In genomic region chr5:142426676-142427364, GRCh38 we compare ENCODE assay signal across 15 cellular contexts.
DNase-seq lines count a peak whose midpoint lies in the region; ATAC-seq, FAIRE-seq and TF ChIP-seq lines count a peak whose summit lies in the region.
"Had no signal": no experiment of that assay in that cellular context is flagged by ENCODE, and none has a peak within 500 bp of the region (broad histone marks: within the 10 kb centered on the region; RNA-seq: fewer than 3 reads in every experiment).

No MANE protein-coding gene starts in this region.

- peak overlapping the region; percentile 76 for H3K27ac Mint-ChIP-seq in activated CD4-positive, alpha-beta T cell treated with anti-CD3 and anti-CD28 coated beads, Interleukin-2, amount 10 ng/mL, durations not matched to agents 7 days and 5 days
- H3K27ac Mint-ChIP-seq in brain: peak overlapping the region in 3 of 5 experiments; percentile 35 to 62 (median 54)
- no peak overlapping the region for H3K27ac Mint-ChIP-seq in stimulated activated naive B cell treated with anti-CD40 and anti-IgM and Interleukin-4, amounts not matched to agents 10 μg/mL and 1 μg/mL and 100 μg/mL, for 72 hours

- H3K27me3 ChIP-seq in iPS-20b (ENCODE audit: insufficient read depth, low read length): no peaks in the 10 kb centered on the region
- H3K27me3 ChIP-seq: foreskin keratinocyte had no signal

- TF ChIP-seq CTCF in brain (conservative IDR thresholded peaks at IDR 0.05): no peak

- H3K9me3 ChIP-seq in iPS-20b (ENCODE audit: insufficient read depth, low read depth, low read length): no peaks in the 10 kb centered on the region
- H3K9me3 ChIP-seq: mucosa of descending colon had no signal

- H3K27me3 Mint-ChIP-seq in activated CD4-positive, alpha-beta T cell treated with anti-CD3 and anti-CD28 coated beads, Interleukin-2, amount 10 ng/mL, durations not matched to agents 7 days and 5 days: no peaks in the 10 kb centered on the region
- peaks cover 2% of the 10 kb centered on the region for H3K27me3 Mint-ChIP-seq in brain
- H3K27me3 Mint-ChIP-seq in stimulated activated naive B cell treated with anti-CD40 and anti-IgM and Interleukin-4, amounts not matched to agents 10 μg/mL and 1 μg/mL and 100 μg/mL, for 72 hours: peaks cover 0 to 5% of the 10 kb centered on the region in 2 donors

- peak overlapping the region; percentile 26; the same call in 1 of the 2 replicates for H3K9ac ChIP-seq in iPS-20b (ENCODE audit: low read depth, low read length)

- H3K36me3 Mint-ChIP-seq in activated CD4-positive, alpha-beta T cell treated with anti-CD3 and anti-CD28 coated beads, Interleukin-2, amount 10 ng/mL, durations not matched to agents 7 days and 5 days (ENCODE audit: low read depth): peaks cover 6% of the 10 kb centered on the region
- no peaks in the 10 kb centered on the region for H3K36me3 Mint-ChIP-seq in brain
- peaks cover 0 to 2% of the 10 kb centered on the region in 2 donors for H3K36me3 Mint-ChIP-seq in stimulated activated naive B cell treated with anti-CD40 and anti-IgM and Interleukin-4, amounts not matched to agents 10 μg/mL and 1 μg/mL and 100 μg/mL, for 72 hours

- H3K4me1 ChIP-seq in iPS-20b (ENCODE audit: insufficient read depth, low read length): peaks cover 13% of the 10 kb centered on the region

- H3K36me3 ChIP-seq in iPS-20b (ENCODE audit: insufficient read depth, low read depth, low read length): no peaks in the 10 kb centered on the region

- peaks cover 45% of the 10 kb centered on the region for H3K4me1 Mint-ChIP-seq in activated CD4-positive, alpha-beta T cell treated with anti-CD3 and anti-CD28 coated beads, Interleukin-2, amount 10 ng/mL, durations not matched to agents 7 days and 5 days
- H3K4me1 Mint-ChIP-seq in brain: peaks cover 20% of the 10 kb centered on the region
- peaks cover 22 to 33% of the 10 kb centered on the region in 2 donors for H3K4me1 Mint-ChIP-seq in stimulated activated naive B cell treated with anti-CD40 and anti-IgM and Interleukin-4, amounts not matched to agents 10 μg/mL and 1 μg/mL and 100 μg/mL, for 72 hours

- peak; percentile 46 to 58 for ATAC-seq in stimulated activated naive B cell treated with anti-CD40 and anti-IgM and Interleukin-4, amounts not matched to agents 10 μg/mL and 1 μg/mL and 100 μg/mL, for 72 hours (replicated peaks)
- ATAC-seq: foreskin keratinocyte had no signal

- no peak for FAIRE-seq in RCC 7860 (lab: Jason Lieb, UNC)
- FAIRE-seq: bronchial epithelial cell had no signal

- H3K27ac ChIP-seq in iPS-20b (ENCODE audit: low read length): no peak overlapping the region
- H3K27ac ChIP-seq: foreskin keratinocyte had no signal

- POLR2A ChIA-PET in activated CD4-positive, alpha-beta T cell treated with anti-CD3 and anti-CD28 coated beads, Interleukin-2, amount 10 ng/mL, durations not matched to agents 7 days and 5 days (lab: Charles Lee): no interaction called here

- CTCF ChIA-PET in activated CD4-positive, alpha-beta T cell treated with anti-CD3 and anti-CD28 coated beads, Interleukin-2, amount 10 ng/mL, durations not matched to agents 7 days and 5 days (lab: Charles Lee): interaction anchor here (0.8 to 1.7 kb wide), 3 partner anchors 12 to 159 kb away, joined by 4 to 6 read pairs (median 4); no protein-coding TSS in a partner anchor

- H3K4me3 Mint-ChIP-seq in activated CD4-positive, alpha-beta T cell treated with anti-CD3 and anti-CD28 coated beads, Interleukin-2, amount 10 ng/mL, durations not matched to agents 7 days and 5 days: no peak overlapping the region
- H3K4me3 Mint-ChIP-seq in brain: no peak overlapping the region
- no peak overlapping the region for H3K4me3 Mint-ChIP-seq in stimulated activated naive B cell treated with anti-CD40 and anti-IgM and Interleukin-4, amounts not matched to agents 10 μg/mL and 1 μg/mL and 100 μg/mL, for 72 hours

- H3K9me3 Mint-ChIP-seq in activated CD4-positive, alpha-beta T cell treated with anti-CD3 and anti-CD28 coated beads, Interleukin-2, amount 10 ng/mL, durations not matched to agents 7 days and 5 days: peaks cover 13% of the 10 kb centered on the region
- H3K9me3 Mint-ChIP-seq in brain: peaks cover 0 to 2% (median 0%) of the 10 kb centered on the region in 5 experiments
- no peaks in the 10 kb centered on the region for H3K9me3 Mint-ChIP-seq in stimulated activated naive B cell treated with anti-CD40 and anti-IgM and Interleukin-4, amounts not matched to agents 10 μg/mL and 1 μg/mL and 100 μg/mL, for 72 hours

- peak overlapping the region; percentile 20; the same call in 1 of the 2 replicates for H3K4me3 ChIP-seq in iPS-20b (ENCODE audit: low read length)
- H3K4me3 ChIP-seq: mucosa of descending colon had no signal

- no peak for DNase-seq in activated CD4-positive, alpha-beta T cell treated with anti-CD3 and anti-CD28 coated beads, Interleukin-2, amount 10 ng/mL, durations not matched to agents 7 days and 5 days
- no peak for DNase-seq in activated CD4-positive, alpha-beta T cell treated with anti-CD3 and anti-CD28 coated beads, Interleukin-2, amount 50 U/mL, for 4 hours
- no peak for DNase-seq in stimulated activated naive B cell treated with anti-CD40 and anti-IgM and Interleukin-4, amounts not matched to agents 10 μg/mL and 1 μg/mL and 100 μg/mL, for 72 hours
- no peak for DNase-seq in effector CD4-positive, alpha-beta T cell
- DNase-seq in kidney glomerular epithelial cell (lab: John Stamatoyannopoulos, UW) (no peak), RCC 7860 (ENCODE audit: low spot score) (no peak)
- DNase-seq: ACHN, foreskin keratinocyte, Karpas-422, NCI-H2227 treated with DMSO at 0.1 percent for 48 hours, SIG-M5 had no signal
